In the genomic region with DNA sequence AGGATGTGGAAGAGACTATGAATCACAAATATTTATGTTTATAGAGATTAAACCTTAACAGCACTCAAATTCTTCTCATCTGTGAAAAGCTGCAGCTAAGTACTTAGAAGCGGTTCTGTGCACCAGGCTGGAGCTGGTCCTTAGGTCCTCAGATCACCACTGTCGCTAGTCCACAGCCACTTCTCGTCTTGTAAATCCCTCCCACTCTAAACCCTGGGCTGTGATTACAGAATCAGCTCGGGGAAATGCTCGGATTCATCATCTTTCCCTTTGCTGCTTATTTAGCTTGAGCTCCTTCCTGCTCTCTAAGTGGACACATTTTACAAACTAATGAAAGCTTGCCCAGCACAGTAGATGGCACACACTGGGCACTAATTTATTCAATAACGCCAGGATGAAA, we compare ENCODE assay signal across 23 cellular contexts.
A peak's percentile ranks its signal among the peaks of the same experiment; 100 is the strongest.
DNase-seq lines count a peak whose midpoint lies in the region; FAIRE-seq and TF ChIP-seq lines count a peak whose summit lies in the region.
"Had no signal": no experiment of that assay in that cellular context is flagged by ENCODE, and none has a peak within 500 bp of the region (broad histone marks: within the 10 kb centered on the region; RNA-seq: fewer than 3 reads in every experiment).

No MANE protein-coding gene starts in this region.

- DNase-seq in ELR (ENCODE audit: low read depth) (peak; percentile 34), WERI-Rb-1 (peak; percentile 73), glomerular endothelial cell (ENCODE audit: extremely low read depth, low read depth, low spot score) (peak; percentile 75), retina (peak; percentile 21), ascending aorta (ENCODE audit: low spot score in 2 of 2) (no peak), urothelium cell line (ENCODE audit: low spot score) (no peak)
- no peak for DNase-seq in T-helper 2 cell treated with Interferon-gamma antibody and Interleukin-4, amounts not matched to agents 5 μg/mL and 100 μg/mL, for 36 hours (ENCODE audit: low spot score)
- DNase-seq: activated CD4-positive, alpha-beta memory T cell treated with anti-CD3 and anti-CD28 coated beads, Interleukin-2, amount 10 ng/mL, durations not matched to agents 7 days and 5 days; activated T-cell treated with anti-CD3 and anti-CD28 coated beads, Interleukin-2, amount 50 U/mL, for 72 hours; BE2C; central memory CD4-positive, alpha-beta T cell; effector memory CD8-positive, alpha-beta T cell; KBM-7; naive thymus-derived CD4-positive, alpha-beta T cell; NCI-H1048; NCI-H2171 treated with DMSO at 0.1 percent for 48 hours; stimulated activated CD4-positive, alpha-beta T cell treated with anti-CD3 and anti-CD28 coated beads, Interleukin-12 subunit alpha, Interleukin-12 subunit beta, amount 100 ng/mL, for 4 hours; T-cell; tibial artery had no signal

- no peaks in the 10 kb centered on the region for H3K27me3 ChIP-seq in WERI-Rb-1 (ENCODE audit: insufficient read depth, low read depth, severe bottlenecking)
- no peaks in the 10 kb centered on the region for H3K27me3 ChIP-seq in ascending aorta
- H3K27me3 ChIP-seq: BE2C, tibial artery had no signal

- no peaks in the 10 kb centered on the region for H3K9me3 Mint-ChIP-seq in T-helper 2 cell treated with Interferon-gamma antibody and Interleukin-4, amounts not matched to agents 5 μg/mL and 100 μg/mL, for 36 hours
- H3K9me3 Mint-ChIP-seq: activated CD4-positive, alpha-beta memory T cell treated with anti-CD3 and anti-CD28 coated beads, Interleukin-2, amount 10 ng/mL, durations not matched to agents 7 days and 5 days; activated T-cell treated with anti-CD3 and anti-CD28 coated beads, Interleukin-2, amount 50 U/mL, for 72 hours; effector memory CD8-positive, alpha-beta T cell; stimulated activated effector memory CD8-positive, alpha-beta T cell treated with anti-CD3 and anti-CD28 coated beads, Interleukin-12 subunit alpha, Interleukin-12 subunit beta, amount 100 ng/mL, for 72 hours; T-cell had no signal

- H3K27ac ChIP-seq in WERI-Rb-1 (no peak overlapping the region), ascending aorta (no peak overlapping the region)
- H3K27ac ChIP-seq: RWPE1, tibial artery had no signal

- no peak for FAIRE-seq in urothelium cell line (lab: Jason Lieb, UNC)
- FAIRE-seq: GM18507 had no signal

- no peaks in the 10 kb centered on the region for H3K36me3 ChIP-seq in WERI-Rb-1
- no peaks in the 10 kb centered on the region for H3K36me3 ChIP-seq in ascending aorta
- H3K36me3 ChIP-seq: BE2C, tibial artery had no signal

- peaks cover 27% of the 10 kb centered on the region for H3K27me3 Mint-ChIP-seq in T-helper 2 cell treated with Interferon-gamma antibody and Interleukin-4, amounts not matched to agents 5 μg/mL and 100 μg/mL, for 36 hours (ENCODE audit: low read depth)

- peaks cover 0 to 2% of the 10 kb centered on the region in 2 donors for H3K4me1 ChIP-seq in ascending aorta
- H3K4me1 ChIP-seq: BE2C had no signal

- no peak overlapping the region for H3K4me3 Mint-ChIP-seq in T-helper 2 cell treated with Interferon-gamma antibody and Interleukin-4, amounts not matched to agents 5 μg/mL and 100 μg/mL, for 36 hours
- H3K4me3 Mint-ChIP-seq: activated CD4-positive, alpha-beta memory T cell treated with anti-CD3 and anti-CD28 coated beads, Interleukin-2, amount 10 ng/mL, durations not matched to agents 7 days and 5 days; activated naive CD8-positive, alpha-beta T cell; activated T-cell treated with anti-CD3 and anti-CD28 coated beads, Interleukin-2, amount 50 U/mL, for 72 hours; effector memory CD8-positive, alpha-beta T cell; naive thymus-derived CD4-positive, alpha-beta T cell; stimulated activated effector memory CD8-positive, alpha-beta T cell treated with anti-CD3 and anti-CD28 coated beads, Interleukin-12 subunit alpha, Interleukin-12 subunit beta, amount 100 ng/mL, for 72 hours; T-cell had no signal

- no peak for TF ChIP-seq CTCF in WERI-Rb-1 (IDR thresholded peaks at IDR 0.05; ENCODE audit: low read depth, low read length)
- TF ChIP-seq CTCF in ascending aorta (IDR thresholded peaks at IDR 0.05) = no peak

- intact Hi-C loops in ascending aorta (cut with DNase I) = no loop called here

- no peaks in the 10 kb centered on the region for H3K9me3 ChIP-seq in WERI-Rb-1 (ENCODE audit: severe bottlenecking)
- no peaks in the 10 kb centered on the region for H3K9me3 ChIP-seq in ascending aorta
- H3K9me3 ChIP-seq: BE2C, tibial artery had no signal

- H3K4me1 Mint-ChIP-seq in T-helper 2 cell treated with Interferon-gamma antibody and Interleukin-4, amounts not matched to agents 5 μg/mL and 100 μg/mL, for 36 hours (ENCODE audit: low read depth) = peaks cover 16% of the 10 kb centered on the region

- H3K4me3 ChIP-seq in WERI-Rb-1 (ENCODE audit: low read depth, low read length) (no peak overlapping the region), ascending aorta (no peak overlapping the region)

- no peaks in the 10 kb centered on the region for H3K36me3 Mint-ChIP-seq in T-helper 2 cell treated with Interferon-gamma antibody and Interleukin-4, amounts not matched to agents 5 μg/mL and 100 μg/mL, for 36 hours (ENCODE audit: low read depth)
- H3K36me3 Mint-ChIP-seq: stimulated activated effector memory CD8-positive, alpha-beta T cell treated with anti-CD3 and anti-CD28 coated beads, Interleukin-12 subunit alpha, Interleukin-12 subunit beta, amount 100 ng/mL, for 72 hours; T-cell had no signal

- no peak overlapping the region for H3K27ac Mint-ChIP-seq in T-helper 2 cell treated with Interferon-gamma antibody and Interleukin-4, amounts not matched to agents 5 μg/mL and 100 μg/mL, for 36 hours
- H3K27ac Mint-ChIP-seq: activated CD4-positive, alpha-beta memory T cell treated with anti-CD3 and anti-CD28 coated beads, Interleukin-2, amount 10 ng/mL, durations not matched to agents 7 days and 5 days; activated naive CD8-positive, alpha-beta T cell; activated T-cell treated with anti-CD3 and anti-CD28 coated beads, Interleukin-2, amount 50 U/mL, for 72 hours; effector memory CD8-positive, alpha-beta T cell; stimulated activated effector memory CD8-positive, alpha-beta T cell treated with anti-CD3 and anti-CD28 coated beads, Interleukin-12 subunit alpha, Interleukin-12 subunit beta, amount 100 ng/mL, for 72 hours; T-cell had no signal

Comparison
In these comparisons a context has a peak if more than half of its experiments do, and no peak if none do; other contexts are left out.
1. DNase-seq: peak in ELR (single experiment), WERI-Rb-1 (single experiment), glomerular endothelial cell (single experiment) and retina (single experiment); none in ascending aorta (0 of 2), T-helper 2 cell treated with Interferon-gamma antibody and Interleukin-4, amounts not matched to agents 5 μg/mL and 100 μg/mL, for 36 hours (single experiment) and urothelium cell line (single experiment).